In the genomic region with DNA sequence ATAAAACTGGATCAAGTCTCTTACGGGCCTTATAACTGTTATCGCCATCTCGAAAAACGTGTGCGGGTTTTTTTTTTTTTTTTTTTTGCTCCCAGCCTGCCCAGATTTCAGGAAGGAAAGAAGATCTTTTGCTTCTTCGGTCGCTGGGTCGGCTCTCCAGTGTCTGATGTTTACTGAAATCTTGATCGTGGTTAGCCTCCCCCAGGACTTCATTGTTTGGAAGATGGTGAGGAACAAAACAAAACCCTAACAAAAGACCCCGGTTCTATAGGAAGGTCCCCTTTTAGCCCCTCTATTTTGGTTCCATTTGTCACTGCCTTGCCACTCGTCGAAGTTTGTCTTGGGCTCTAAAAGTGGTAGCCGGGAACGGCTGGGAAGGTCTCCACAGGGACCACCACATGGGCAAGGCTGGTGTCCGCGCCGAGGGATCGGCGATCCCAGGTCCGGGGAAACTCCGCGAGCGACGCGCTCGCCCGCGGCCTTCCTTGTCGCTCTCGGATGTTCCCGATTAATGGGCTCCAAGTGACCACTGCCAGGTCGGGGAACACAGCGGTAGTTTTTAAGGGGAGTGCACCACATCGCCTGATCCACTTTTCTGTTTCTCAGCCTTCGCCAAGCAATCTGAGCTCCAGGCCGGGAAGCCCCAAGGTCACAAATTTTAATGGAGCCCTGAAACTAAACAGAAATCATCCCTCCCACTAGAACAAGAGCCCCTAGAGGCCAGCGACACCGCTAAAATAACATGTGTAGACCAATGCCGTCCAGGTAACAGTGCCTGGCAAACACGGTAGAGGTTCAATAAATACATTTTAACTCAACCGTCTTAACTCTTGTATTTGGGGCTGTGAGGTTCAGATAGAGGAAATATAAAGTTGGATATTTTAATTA, we compare ENCODE assay signal across 8 cellular contexts. TPM values are rescaled to one million over a fixed set of nuclear protein-coding genes. Genes with fewer than 3 reads are reported as not detected.
DNase-seq lines count a peak whose midpoint lies in the region; ATAC-seq and TF ChIP-seq lines count a peak whose summit lies in the region.

No MANE protein-coding gene starts in this region.

- peak overlapping the region; percentile 75 for H3K4me3 ChIP-seq in brain microvascular endothelial cell (ENCODE audit: low read depth, low read length)
- H3K4me3 ChIP-seq in skeletal muscle cell (ENCODE audit: low read depth, low read length), result peak overlapping the region; percentile 66

- peaks cover 4% of the 10 kb centered on the region; the same call in 1 of the 2 replicates for H3K27me3 Mint-ChIP-seq in H9 (ENCODE audit: low read depth)

- peaks cover 3 to 19% (median 5%) of the 10 kb centered on the region in 3 experiments; a peak in 5 of 7 replicates for H3K36me3 Mint-ChIP-seq in H9 (ENCODE audit: insufficient read depth in 1 of 3, low read depth in 3 of 3)

- peak overlapping the region; percentile 55 for H2BK5ac ChIP-seq in H9 (ENCODE audit: insufficient read length, low read length)

- H2BK120ac ChIP-seq in H9 (ENCODE audit: low read depth, low read length, poor library complexity, severe bottlenecking), result no peak overlapping the region

- no peak overlapping the region for H3K56ac ChIP-seq in H9 (ENCODE audit: insufficient read length, low read depth, low read length)

- no peak overlapping the region for H2BK15ac ChIP-seq in H9 (ENCODE audit: low read depth, low read length)

- H3K27ac Mint-ChIP-seq in H9, result peak overlapping the region; percentile 99 to 100 (median 100)

- H3K4me1 Mint-ChIP-seq in H9, result peaks cover 4 to 6% of the 10 kb centered on the region in 2 experiments; a peak in 3 of 4 replicates

- H2AK5ac ChIP-seq in H9 (ENCODE audit: insufficient read length, low read length), result no peak overlapping the region

- H3K27ac ChIP-seq in H9 (ENCODE audit: insufficient read length, low read depth, low read length) (peak overlapping the region; percentile 55), brain microvascular endothelial cell (peak overlapping the region; percentile 98)

- ATAC-seq in HG02678 (IDR thresholded peaks at IDR 0.05; ENCODE audit: unreplicated experiment), result no peak

- peak overlapping the region; percentile 96 to 98 for H3K4me3 Mint-ChIP-seq in H9

- H3K9ac ChIP-seq in ES-I3 (ENCODE audit: low read depth, low read length), result peak overlapping the region; percentile 81
- H3K9ac ChIP-seq in H9 (ENCODE audit: extremely low read depth, insufficient read length, low read length), result peak overlapping the region; percentile 93

- no peak overlapping the region; the same call in 1 of the 2 replicates for H3K4ac ChIP-seq in H9 (ENCODE audit: low read depth, low read length)

- H2BK12ac ChIP-seq in H9 (ENCODE audit: insufficient read length, low read depth, low read length), result no peak overlapping the region

- H3K4me2 ChIP-seq in H9 (ENCODE audit: insufficient read depth, insufficient read length, low read length), result peak overlapping the region; percentile 44

- DNase-seq in H9 (peak; percentile 61), NCI-H128 (lab: John Stamatoyannopoulos, UW; ENCODE audit: unreplicated experiment) (peak; percentile 26), T1000 (lab: John Stamatoyannopoulos, UW) (peak; percentile 31), brain microvascular endothelial cell (peak; percentile 45), iPS-NIHi11 (ENCODE audit: low spot score) (peak; percentile 49), skeletal muscle cell (ENCODE audit: low read depth) (no peak)

- no peak overlapping the region for H3K23ac ChIP-seq in H9 (ENCODE audit: insufficient read length, low read depth, low read length)

- H4K5ac ChIP-seq in H9 (ENCODE audit: insufficient read length, low read depth, low read length), result no peak overlapping the region

- peak overlapping the region; percentile 36 for H3K18ac ChIP-seq in H9 (ENCODE audit: insufficient read length, low read depth, low read length)

- H4K20me1 ChIP-seq in H9 (ENCODE audit: control insufficient read depth, insufficient read depth, insufficient read length), result no peaks in the 10 kb centered on the region

- H4K8ac ChIP-seq in H9 (replicated peaks; ENCODE audit: insufficient read length, low read depth, low read length), result no peak overlapping the region

- peak overlapping the region; percentile 7 for H2BK20ac ChIP-seq in H9 (ENCODE audit: low read depth, low read length, poor library complexity, severe bottlenecking)

- H4K91ac ChIP-seq in H9 (ENCODE audit: insufficient read length, low read depth, low read length), result no peak overlapping the region

- peaks cover 3 to 5% of the 10 kb centered on the region in 2 experiments; a peak in 3 of 5 replicates for H3K9me3 Mint-ChIP-seq in H9

- TF ChIP-seq CTCF in H9 (conservative IDR thresholded peaks at IDR 0.05) (peak; percentile 50; the same call in 2 of the 3 replicates), brain microvascular endothelial cell (IDR thresholded peaks at IDR 0.05; ENCODE audit: low read depth, low read length, missing control alignments) (peak; percentile 47)

- H3K27me3 ChIP-seq in H9 (ENCODE audit: insufficient read depth, low read length) (no peaks in the 10 kb centered on the region), brain microvascular endothelial cell (replicated peaks) (no peaks in the 10 kb centered on the region)

- no CpG with 5 or more reads among the region's 41 CpGs for WGBS in H9 (ENCODE audit: extremely low coverage, insufficient read length, low lambda C conversion rate)

- peak overlapping the region; percentile 53 for H2AFZ ChIP-seq in H9 (ENCODE audit: low read length)

- H3K9me3 ChIP-seq in ES-I3 (ENCODE audit: control insufficient read depth, insufficient read depth, low read length) (no peaks in the 10 kb centered on the region), H9 (ENCODE audit: control insufficient read depth, low read depth, low read length) (no peaks in the 10 kb centered on the region)

- H3K36me3 ChIP-seq in ES-I3 (ENCODE audit: insufficient read depth, low read length), result peaks cover 8% of the 10 kb centered on the region; the same call in 1 of the 2 replicates
- peaks cover 14% of the 10 kb centered on the region for H3K36me3 ChIP-seq in brain microvascular endothelial cell (replicated peaks)

- H3K4me1 ChIP-seq in ES-I3 (ENCODE audit: insufficient read depth, low read length) (0 out of 2 replicates have a peak, but pooled peaks cover 6% of the 10 kb centered on the region), H9 (ENCODE audit: insufficient read depth, low read length) (no peaks in the 10 kb centered on the region)

- H3K79me1 ChIP-seq in H9 (ENCODE audit: insufficient read depth, low read depth, low read length, poor library complexity, severe bottlenecking), result no peaks in the 10 kb centered on the region

- H3T11ph ChIP-seq in H9 (ENCODE audit: low read length), result peak overlapping the region; percentile 67

- in situ Hi-C loops in brain microvascular endothelial cell (cut with HindIII; ENCODE audit: low pct_ligation_motif_present, low sequenced_read_pairs), result no loop called here

- H3K14ac ChIP-seq in H9 (ENCODE audit: insufficient read depth, low read length), result peak overlapping the region; percentile 70

- peaks cover 9% of the 10 kb centered on the region for H3K23me2 ChIP-seq in H9 (ENCODE audit: insufficient read length, low read depth, low read length, poor library complexity, severe bottlenecking)

- H3K79me2 ChIP-seq in H9 (ENCODE audit: insufficient read depth, low read length), result no peaks in the 10 kb centered on the region

RNA-seq across cellular contexts. Expression of a gene that starts 27.0 kb away (rescaled TPM):
- 93.1 and 98.2 TPM in 2 replicates for total RNA-seq in H9 (2021)
